22 cellular contexts compared by ENCODE assay signal in the genomic region with DNA sequence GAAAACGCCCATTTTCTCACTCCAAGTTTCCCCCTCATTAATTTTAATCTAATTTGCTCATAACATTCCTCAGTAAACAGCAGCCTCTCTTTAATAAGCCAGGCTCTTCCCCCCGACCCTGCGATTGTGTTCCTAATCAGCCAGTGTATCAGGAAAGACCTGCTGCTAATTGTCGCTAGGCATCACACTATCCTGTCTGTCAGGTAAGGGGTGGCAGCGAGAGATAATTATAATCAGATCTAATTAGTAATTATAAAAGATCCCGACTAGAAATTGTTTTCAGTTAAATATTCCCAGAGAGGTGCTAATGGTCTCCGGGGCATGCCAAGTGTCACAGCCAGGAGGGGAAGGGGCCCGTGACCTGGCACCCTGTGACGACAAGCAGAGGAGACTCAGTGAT.
DNase-seq lines count a peak whose midpoint lies in the region; ATAC-seq and TF ChIP-seq lines count a peak whose summit lies in the region.
"Had no signal": no experiment of that assay in that cellular context is flagged by ENCODE, and none has a peak within 500 bp of the region (broad histone marks: within the 10 kb centered on the region; RNA-seq: fewer than 3 reads in every experiment).

No MANE protein-coding gene starts in this region.

- TF ChIP-seq CTCF in left ventricle myocardium inferior (IDR thresholded peaks at IDR 0.05; ENCODE audit: borderline replicate concordance): no peak
- TF ChIP-seq CTCF in glutamatergic neuron (IDR thresholded peaks at IDR 0.05; ENCODE audit: partially characterized antibody, unreplicated experiment): no peak
- no peak for TF ChIP-seq CTCF in endothelial cell (IDR thresholded peaks at IDR 0.05; ENCODE audit: unreplicated experiment)

- H3K27ac ChIP-seq in left ventricle myocardium inferior (replicated peaks): no peak overlapping the region
- H3K27ac ChIP-seq: A549; BLaER1 treated with 17β-estradiol and CSF1 and Interleukin-3, amounts not matched to agents 10 nM and 100 nM had no signal

- H3K36me3 ChIP-seq in left ventricle myocardium inferior: no peaks in the 10 kb centered on the region
- H3K36me3 ChIP-seq: BE2C; BLaER1 treated with 17β-estradiol and CSF1 and Interleukin-3, amounts not matched to agents 10 nM and 100 nM had no signal

- peaks cover 57% of the 10 kb centered on the region for H3K27me3 ChIP-seq in left ventricle myocardium inferior (ENCODE audit: low read depth)
- H3K27me3 ChIP-seq: BE2C; BLaER1 treated with 17β-estradiol and CSF1 and Interleukin-3, amounts not matched to agents 10 nM and 100 nM had no signal

- ATAC-seq in Right ventricle myocardium inferior: no peak
- ATAC-seq in HG03354 (IDR thresholded peaks at IDR 0.05; ENCODE audit: poor library complexity, severe bottlenecking, unreplicated experiment): no peak
- no peak for ATAC-seq in HG02610 (IDR thresholded peaks at IDR 0.05; ENCODE audit: unreplicated experiment)
- ATAC-seq: A549 had no signal

- no peaks in the 10 kb centered on the region for H3K4me1 ChIP-seq in left ventricle myocardium inferior
- H3K4me1 ChIP-seq: A549 had no signal

- H3K4me3 Mint-ChIP-seq in glutamatergic neuron (ENCODE audit: unreplicated experiment) (peak overlapping the region; percentile 38), endothelial cell (ENCODE audit: unreplicated experiment) (no peak overlapping the region)
- H3K4me3 Mint-ChIP-seq: CD4-positive, alpha-beta memory T cell had no signal

- peak; percentile 15 for DNase-seq in Right ventricle myocardium inferior (ENCODE audit: missing footprints)
- DNase-seq in left ventricle myocardium inferior: no peak
- DNase-seq in glutamatergic neuron: no peak
- peak; percentile 34 for DNase-seq in posterior vena cava (ENCODE audit: low spot score)
- DNase-seq in endothelial cell (ENCODE audit: low spot score): no peak
- DNase-seq: 8988T; ACHN; AML-193; BE2C; Calu3; CD4-positive, alpha-beta memory T cell; COR-L47; DMS53; DMS79 treated with DMSO at 0.1 percent for 48 hours; GF-D8; GOT3; H7; HCEC 1CT had no signal

- intact Hi-C loops in Right ventricle myocardium inferior (cut with DNase I): no loop called here
- intact Hi-C loops in left ventricle myocardium inferior (cut with micrococcal nuclease): no loop called here
- intact Hi-C loops in posterior vena cava (cut with DNase I): no loop called here

- H3K4me3 ChIP-seq in left ventricle myocardium inferior: no peak overlapping the region
- H3K4me3 ChIP-seq: A549; BLaER1 treated with 17β-estradiol and CSF1 and Interleukin-3, amounts not matched to agents 10 nM and 100 nM had no signal

- no peak overlapping the region for H3K27ac Mint-ChIP-seq in glutamatergic neuron (ENCODE audit: unreplicated experiment)
- no peak overlapping the region for H3K27ac Mint-ChIP-seq in endothelial cell (ENCODE audit: unreplicated experiment)
- H3K27ac Mint-ChIP-seq: CD4-positive, alpha-beta memory T cell had no signal

- H3K36me3 Mint-ChIP-seq in glutamatergic neuron (ENCODE audit: unreplicated experiment) (no peaks in the 10 kb centered on the region), endothelial cell (ENCODE audit: low read depth, unreplicated experiment) (no peaks in the 10 kb centered on the region)
- H3K36me3 Mint-ChIP-seq: CD4-positive, alpha-beta memory T cell had no signal

- H3K4me1 Mint-ChIP-seq in glutamatergic neuron (ENCODE audit: low read depth, unreplicated experiment) (peaks cover 44% of the 10 kb centered on the region), endothelial cell (ENCODE audit: unreplicated experiment) (peaks cover 13% of the 10 kb centered on the region)

- H3K9me3 Mint-ChIP-seq in glutamatergic neuron (ENCODE audit: unreplicated experiment) (no peaks in the 10 kb centered on the region), endothelial cell (ENCODE audit: unreplicated experiment) (no peaks in the 10 kb centered on the region)

- H3K27me3 Mint-ChIP-seq in glutamatergic neuron (ENCODE audit: unreplicated experiment) (peaks cover 3% of the 10 kb centered on the region), endothelial cell (ENCODE audit: unreplicated experiment) (peaks cover 5% of the 10 kb centered on the region)

- no peaks in the 10 kb centered on the region for H3K9me3 ChIP-seq in left ventricle myocardium inferior (replicated peaks)
- H3K9me3 ChIP-seq: A549, BE2C had no signal

Comparison
In these comparisons a context has a peak if more than half of its experiments do, and no peak if none do; other contexts are left out.
1. DNase-seq: peak in Right ventricle myocardium inferior (single experiment) and posterior vena cava (single experiment); none in left ventricle myocardium inferior (single experiment), glutamatergic neuron (single experiment) and endothelial cell (single experiment).